ENCODE assay signal across 1 cellular context in the genomic region with DNA sequence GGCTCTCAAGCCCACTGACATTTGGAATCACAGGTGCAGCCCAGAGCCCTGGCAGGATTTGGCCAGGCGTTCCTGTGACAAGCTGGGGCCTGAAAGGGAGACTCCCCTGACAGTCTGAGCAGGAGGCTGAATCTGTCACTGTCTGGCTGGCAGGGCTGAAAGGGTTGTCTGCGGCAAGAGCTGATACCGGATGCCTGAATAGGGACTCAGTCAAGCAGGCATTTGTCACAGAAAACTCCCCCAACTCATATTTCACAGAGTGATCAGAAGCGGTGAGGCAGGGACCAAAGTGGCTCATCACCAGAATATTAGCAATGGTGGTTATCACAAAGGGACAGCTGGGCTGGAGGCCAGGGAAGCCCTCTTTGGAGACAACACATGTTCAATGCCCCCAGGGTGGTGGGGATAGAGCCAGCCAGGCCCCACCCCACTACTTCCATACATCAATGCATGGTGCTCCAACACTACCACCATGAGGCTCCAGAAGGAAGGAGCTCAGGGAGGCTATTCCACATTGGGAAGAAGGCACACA.
TF ChIP-seq lines count a peak whose summit lies in the region.

No MANE protein-coding gene starts in this region.

TF ChIP-seq in GM23338, 12 proteins besides CTCF, POLR2A, EP300 and RAD21 (continued from another document):
- TF ChIP-seq JUNB (IDR thresholded peaks at IDR 0.05; ENCODE audit: unreplicated experiment): no peak
- no peak for TF ChIP-seq CREB1 (CRISPR knock-in tag; IDR thresholded peaks at IDR 0.05; ENCODE audit: low read depth)
- TF ChIP-seq, protein P1, sequence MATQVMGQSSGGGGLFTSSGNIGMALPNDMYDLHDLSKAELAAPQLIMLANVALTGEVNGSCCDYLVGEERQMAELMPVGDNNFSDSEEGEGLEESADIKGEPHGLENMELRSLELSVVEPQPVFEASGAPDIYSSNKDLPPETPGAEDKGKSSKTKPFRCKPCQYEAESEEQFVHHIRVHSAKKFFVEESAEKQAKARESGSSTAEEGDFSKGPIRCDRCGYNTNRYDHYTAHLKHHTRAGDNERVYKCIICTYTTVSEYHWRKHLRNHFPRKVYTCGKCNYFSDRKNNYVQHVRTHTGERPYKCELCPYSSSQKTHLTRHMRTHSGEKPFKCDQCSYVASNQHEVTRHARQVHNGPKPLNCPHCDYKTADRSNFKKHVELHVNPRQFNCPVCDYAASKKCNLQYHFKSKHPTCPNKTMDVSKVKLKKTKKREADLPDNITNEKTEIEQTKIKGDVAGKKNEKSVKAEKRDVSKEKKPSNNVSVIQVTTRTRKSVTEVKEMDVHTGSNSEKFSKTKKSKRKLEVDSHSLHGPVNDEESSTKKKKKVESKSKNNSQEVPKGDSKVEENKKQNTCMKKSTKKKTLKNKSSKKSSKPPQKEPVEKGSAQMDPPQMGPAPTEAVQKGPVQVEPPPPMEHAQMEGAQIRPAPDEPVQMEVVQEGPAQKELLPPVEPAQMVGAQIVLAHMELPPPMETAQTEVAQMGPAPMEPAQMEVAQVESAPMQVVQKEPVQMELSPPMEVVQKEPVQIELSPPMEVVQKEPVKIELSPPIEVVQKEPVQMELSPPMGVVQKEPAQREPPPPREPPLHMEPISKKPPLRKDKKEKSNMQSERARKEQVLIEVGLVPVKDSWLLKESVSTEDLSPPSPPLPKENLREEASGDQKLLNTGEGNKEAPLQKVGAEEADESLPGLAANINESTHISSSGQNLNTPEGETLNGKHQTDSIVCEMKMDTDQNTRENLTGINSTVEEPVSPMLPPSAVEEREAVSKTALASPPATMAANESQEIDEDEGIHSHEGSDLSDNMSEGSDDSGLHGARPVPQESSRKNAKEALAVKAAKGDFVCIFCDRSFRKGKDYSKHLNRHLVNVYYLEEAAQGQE (IDR thresholded peaks at IDR 0.05; ENCODE audit: unreplicated experiment): no peak
- TF ChIP-seq, protein P2, sequence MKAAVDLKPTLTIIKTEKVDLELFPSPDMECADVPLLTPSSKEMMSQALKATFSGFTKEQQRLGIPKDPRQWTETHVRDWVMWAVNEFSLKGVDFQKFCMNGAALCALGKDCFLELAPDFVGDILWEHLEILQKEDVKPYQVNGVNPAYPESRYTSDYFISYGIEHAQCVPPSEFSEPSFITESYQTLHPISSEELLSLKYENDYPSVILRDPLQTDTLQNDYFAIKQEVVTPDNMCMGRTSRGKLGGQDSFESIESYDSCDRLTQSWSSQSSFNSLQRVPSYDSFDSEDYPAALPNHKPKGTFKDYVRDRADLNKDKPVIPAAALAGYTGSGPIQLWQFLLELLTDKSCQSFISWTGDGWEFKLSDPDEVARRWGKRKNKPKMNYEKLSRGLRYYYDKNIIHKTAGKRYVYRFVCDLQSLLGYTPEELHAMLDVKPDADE (IDR thresholded peaks at IDR 0.05): no peak
- no peak for TF ChIP-seq ZNF331 (CRISPR knock-in tag; IDR thresholded peaks at IDR 0.05; ENCODE audit: low read depth)
- TF ChIP-seq ZNF114 (CRISPR knock-in tag; IDR thresholded peaks at IDR 0.05): no peak
- no peak for TF ChIP-seq STAT1 (IDR thresholded peaks at IDR 0.05; ENCODE audit: unreplicated experiment)
- no peak for TF ChIP-seq EZH2phosphoT487 (IDR thresholded peaks at IDR 0.05; ENCODE audit: unreplicated experiment)
- no peak for TF ChIP-seq NANOG (IDR thresholded peaks at IDR 0.05; ENCODE audit: borderline replicate concordance)
